In the genomic region with DNA sequence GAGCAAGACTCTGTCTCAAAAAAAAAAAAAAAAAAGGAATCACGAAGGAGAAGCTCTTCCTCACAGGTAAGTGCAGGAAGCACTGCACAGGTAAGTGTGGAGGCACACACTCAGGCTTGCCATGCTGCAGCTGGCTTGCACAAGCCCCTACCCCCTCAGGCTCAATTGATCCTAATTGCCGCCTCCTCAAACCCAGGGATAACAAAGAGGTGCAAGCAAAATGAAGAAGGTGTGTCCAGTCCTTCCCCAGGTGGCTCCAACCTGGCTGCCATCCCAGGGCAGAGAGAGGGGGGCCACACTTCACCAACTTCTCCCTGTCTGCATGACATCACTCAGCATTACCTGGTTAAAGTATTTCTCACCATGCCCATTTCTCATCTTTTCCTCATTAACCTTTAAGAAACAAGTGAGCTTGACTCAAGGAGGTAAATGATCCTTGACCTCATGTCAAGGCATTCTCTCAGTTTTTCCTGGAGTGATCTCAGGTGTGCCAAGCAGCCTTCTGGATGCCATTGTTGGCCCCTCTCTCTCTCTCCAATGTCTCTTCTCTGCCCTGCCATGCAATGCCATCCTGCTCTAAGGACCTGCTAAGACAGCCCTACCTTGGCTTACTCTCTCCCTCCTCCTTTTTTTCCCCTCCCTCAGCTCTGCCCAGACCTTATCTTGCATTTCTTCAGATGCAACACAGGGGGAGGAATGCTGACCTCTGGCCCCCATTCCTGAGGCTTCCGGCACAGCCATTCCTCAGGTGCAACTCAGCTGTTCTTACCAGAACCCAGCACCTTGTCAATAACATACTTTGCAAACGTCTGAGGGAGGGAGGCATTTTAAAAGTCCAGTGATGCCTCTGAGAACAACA, we compare ENCODE assay signal across 31 cellular contexts. TPM values are rescaled to one million over a fixed set of nuclear protein-coding genes. Genes with fewer than 3 reads are reported as not detected.
DNase-seq lines count a peak whose midpoint lies in the region; ATAC-seq, FAIRE-seq and TF ChIP-seq lines count a peak whose summit lies in the region.
"Had no signal": no experiment of that assay in that cellular context is flagged by ENCODE, and none has a peak within 500 bp of the region (broad histone marks: within the 10 kb centered on the region; RNA-seq: fewer than 3 reads in every experiment).

No MANE protein-coding gene starts in this region.

- TF ChIP-seq POLR2A in K562 (conservative IDR thresholded peaks at IDR 0.05) = no peak

- no peak overlapping the region for H3K23ac ChIP-seq in mesendoderm (ENCODE audit: low read length)

- no peak for TF ChIP-seq CTCF in K562 (IDR thresholded peaks at IDR 0.05 in 2 of 3, conservative IDR thresholded peaks at IDR 0.05 in 1 of 3; ENCODE audit: insufficient read depth in 2 of 3, low read depth in 1 of 3, low read length in 3 of 3)
- no peak for TF ChIP-seq CTCF in D721Med (IDR thresholded peaks at IDR 0.05; ENCODE audit: insufficient read depth, missing control alignments)
- no peak for TF ChIP-seq CTCF in kidney (IDR thresholded peaks at IDR 0.05; ENCODE audit: borderline replicate concordance, extremely low read depth, insufficient read depth)

- FAIRE-seq in K562 (lab: Jason Lieb, UNC) (no peak), D721Med (lab: Jason Lieb, UNC) (no peak), kidney (lab: Jason Lieb, UNC) (no peak)
- FAIRE-seq: GM12892 had no signal

- no peaks in the 10 kb centered on the region for H3K79me1 ChIP-seq in mesendoderm (ENCODE audit: low read length)

- H3K56ac ChIP-seq in mesendoderm (ENCODE audit: low read length) = no peak overlapping the region

- peaks cover 15 to 47% of the 10 kb centered on the region in 2 experiments for H3K27me3 ChIP-seq in K562 (ENCODE audit: control insufficient read depth in 2 of 2, insufficient read depth in 2 of 2, low read length in 2 of 2)
- H3K27me3 ChIP-seq in mesendoderm (ENCODE audit: insufficient read depth, low read length, poor library complexity) = no peaks in the 10 kb centered on the region

- H3K27ac ChIP-seq in K562 (ENCODE audit: extremely low read depth, low read depth, low read length) = no peak overlapping the region
- H3K27ac ChIP-seq in mesendoderm (ENCODE audit: low read depth, low read length) = no peak overlapping the region
- no peak overlapping the region for H3K27ac ChIP-seq in kidney (ENCODE audit: low read depth in 2 of 2, low read length in 2 of 2)
- H3K27ac ChIP-seq: GM23248, SJSA1 had no signal

- CTCF ChIA-PET in K562 (lab: Yijun Ruan, JAX; ENCODE audit: low intra/inter-chr PET ratio) = no interaction called here

- H3K36me3 ChIP-seq in K562 (ENCODE audit: control insufficient read depth, insufficient read depth, low read length) (no peaks in the 10 kb centered on the region), mesendoderm (ENCODE audit: control insufficient read depth, insufficient read depth, low read length) (no peaks in the 10 kb centered on the region), kidney (ENCODE audit: control insufficient read depth in 1 of 2, insufficient read depth in 2 of 2, low read length in 2 of 2) (no peaks in the 10 kb centered on the region)
- H3K36me3 ChIP-seq: SJSA1 had no signal

- POLR2A ChIA-PET in K562 (lab: Yijun Ruan, JAX) = interaction anchor here (0.7 to 1.3 kb wide), 3 partner anchors 16 to 56 kb away, joined by 3 read pairs; no protein-coding TSS in a partner anchor

- H3K9me1 ChIP-seq in K562 (ENCODE audit: control insufficient read depth, insufficient read depth, low read length) = peaks cover 2% of the 10 kb centered on the region

- no peak for TF ChIP-seq RAD21 in K562 (CRISPR knock-in tag; conservative IDR thresholded peaks at IDR 0.05 in 1 of 2, IDR thresholded peaks at IDR 0.05 in 1 of 2)

- no peak overlapping the region for H2AK5ac ChIP-seq in mesendoderm (ENCODE audit: low read length)

- 1% methylated on average over 4 of the region's 4 CpGs for WGBS in K562 (ENCODE audit: insufficient coverage, low coverage, missing lambda C conversion rate)
- WGBS in mesendoderm (ENCODE audit: extremely low coverage, insufficient coverage, low lambda C conversion rate) = no CpG with 5 or more reads among the region's 4 CpGs

- no peaks in the 10 kb centered on the region for H3K4me1 ChIP-seq in K562 (replicated peaks in 1 of 2; ENCODE audit: control insufficient read depth in 2 of 2, insufficient read depth in 2 of 2, low read length in 2 of 2)
- H3K4me1 ChIP-seq in mesendoderm (ENCODE audit: control insufficient read depth, low read depth, low read length) = peaks cover 3% of the 10 kb centered on the region
- no peaks in the 10 kb centered on the region for H3K4me1 ChIP-seq in kidney (ENCODE audit: control insufficient read depth in 1 of 2, insufficient read depth in 1 of 2, low read depth in 1 of 2, low read length in 2 of 2)
- H3K4me1 ChIP-seq: SJSA1 had no signal

- H3K4me2 ChIP-seq in K562 (ENCODE audit: insufficient read depth, low read length) = no peak overlapping the region
- no peak overlapping the region for H3K4me2 ChIP-seq in mesendoderm (ENCODE audit: low read length)

- no peak overlapping the region for H4K8ac ChIP-seq in mesendoderm (ENCODE audit: low read depth, low read length)

- H3K9me3 ChIP-seq in K562 (replicated peaks; ENCODE audit: control insufficient read depth, insufficient read depth, low read depth, low read length) (no peaks in the 10 kb centered on the region), kidney (ENCODE audit: control insufficient read depth in 1 of 2, low read length in 2 of 2) (no peaks in the 10 kb centered on the region)
- H3K9me3 ChIP-seq: SJSA1 had no signal

- H3K18ac ChIP-seq in mesendoderm (ENCODE audit: low read length) = no peak overlapping the region

- peak; percentile 52 for DNase-seq in DMS79 (lab: John Stamatoyannopoulos, UW)
- DNase-seq in NCI-H1105 treated with DMSO at 0.1 percent for 48 hours (lab: John Stamatoyannopoulos, UW) = peak; percentile 87
- DNase-seq in K562 (ENCODE audit: extremely low read depth in 1 of 4, low spot score in 3 of 4) = no peak
- peak; percentile 31 for DNase-seq in mesendoderm
- no peak for DNase-seq in D721Med (ENCODE audit: insufficient read length, low spot score)
- no peak for DNase-seq in kidney
- DNase-seq in NCI-H2107 (lab: John Stamatoyannopoulos, UW) = no peak
- DNase-seq: activated CD4-positive, alpha-beta memory T cell treated with anti-CD3 and anti-CD28 coated beads for 36 hours; activated naive CD4-positive, alpha-beta T cell treated with anti-CD3 and anti-CD28 coated beads for 36 hours; activated T-cell treated with anti-CD3 and anti-CD28 coated beads, Interleukin-2, amount 50 U/mL, for 24 hours; anterior cingulate cortex; CD4-positive, CD25-positive, alpha-beta regulatory T cell; central memory CD4-positive, alpha-beta T cell; DMS153; foreskin melanocyte; GM23248; KG1; kidney glomerular epithelial cell; MV-4-11; NCI-H2029 treated with DMSO at 0.1 percent for 48 hours; NCI-H524; nephron progenitor cell; T-helper 2 cell had no signal

- H4K5ac ChIP-seq in mesendoderm (ENCODE audit: low read length) = no peak overlapping the region

- H3K4ac ChIP-seq in mesendoderm (ENCODE audit: low read depth, low read length) = no peak overlapping the region

- peaks cover 7% of the 10 kb centered on the region; the same call in 1 of the 2 replicates for H4K20me1 ChIP-seq in K562 (replicated peaks; ENCODE audit: control insufficient read depth, insufficient read depth, low read length)

- H3K4me3 ChIP-seq in K562 (no peak overlapping the region), mesendoderm (ENCODE audit: low read length) (no peak overlapping the region), kidney (ENCODE audit: low read length in 2 of 2) (no peak overlapping the region)
- H3K4me3 ChIP-seq: GM23248, SJSA1 had no signal

- H2AFZ ChIP-seq in K562 (ENCODE audit: low read depth, low read length) = no peak overlapping the region
- H2AFZ ChIP-seq: GM23248 had no signal

- no peak overlapping the region for H2BK5ac ChIP-seq in mesendoderm (ENCODE audit: low read length)

- no peak for TF ChIP-seq EP300 in K562 (IDR thresholded peaks at IDR 0.05; ENCODE audit: low read length)

- no TSS peak for BruUV-seq in K562 (replicated peaks; lab: Mats Ljungman, UMichigan)

- H2BK15ac ChIP-seq in mesendoderm (replicated peaks; ENCODE audit: low read depth) = no peak overlapping the region

- intact Hi-C loops in K562 (cut with micrococcal nuclease) = no loop called here
- intact Hi-C loops in kidney (cut with DNase I) = no loop called here

- H3K79me2 ChIP-seq in K562 (ENCODE audit: control insufficient read depth, insufficient read depth, low read length) (no peaks in the 10 kb centered on the region), mesendoderm (ENCODE audit: control insufficient read depth, insufficient read depth, low read length) (no peaks in the 10 kb centered on the region)

- in situ Hi-C loops in K562 (cut with MboI) = no loop called here

- no peak overlapping the region for H2BK120ac ChIP-seq in mesendoderm (ENCODE audit: low read depth, low read length)

- ATAC-seq in K562 (no peak), GM21515 (IDR thresholded peaks at IDR 0.05; ENCODE audit: unreplicated experiment) (no peak)
- ATAC-seq: Panc1; stimulated activated effector memory CD8-positive, alpha-beta T cell treated with anti-CD3 and anti-CD28 coated beads, Interleukin-12 subunit alpha, Interleukin-12 subunit beta, amount 100 ng/mL, for 72 hours had no signal

- no peak overlapping the region for H3K9ac ChIP-seq in K562 (ENCODE audit: insufficient read depth in 1 of 2, low read depth in 2 of 2, low read length in 2 of 2)
- H3K9ac ChIP-seq in mesendoderm (ENCODE audit: low read length) = no peak overlapping the region
- H3K9ac ChIP-seq in kidney (ENCODE audit: low read length in 2 of 2) = no peak overlapping the region
- H3K9ac ChIP-seq: GM23248 had no signal

RNA-seq across cellular contexts. Expression of a gene that starts 13.1 kb away (rescaled TPM):
- total RNA-seq in K562 (2011; cell fraction: chromatin; rRNA removed; ENCODE audit: low replicate concordance) = 2.1 and 5.6 TPM in 2 replicates
- 3.2 and 3.3 TPM in 2 replicates for total RNA-seq in K562 (2011; cell fraction: nucleolus; rRNA removed)
- 2.2 and 2.7 TPM in 2 replicates for total RNA-seq in K562 (2011; cell fraction: nucleoplasm; rRNA removed)
- 0.04 and 0.36 TPM in 2 replicates for total RNA-seq in K562 (2014; rRNA removed)
- total RNA-seq in K562 (2014; rRNA removed; fragmentation: Illumina TruSeq; extraction: Trizol) = 0.11 and 0.51 TPM in 2 replicates
- 0.04 and 0.11 TPM in 2 replicates for total RNA-seq in K562 (2015; rRNA removed; fragmentation: Illumina TruSeq; extraction: Trizol)
- 0.18 and 0.81 TPM in 2 replicates for total RNA-seq in K562 (2021)
- polyA plus RNA-seq in K562 (2011; rRNA removed) = 0.08 and 0.37 TPM in 2 replicates
- 0.19 and 0.33 TPM in 2 replicates for polyA plus RNA-seq in K562 (2011; cell fraction: cytosol; rRNA removed)
- 3.7 and 4.0 TPM in 2 replicates for polyA plus RNA-seq in K562 (2011; cell fraction: nucleus; rRNA removed)
- 0.59 and 13.5 TPM in 2 replicates for polyA plus RNA-seq in K562 (2012)
- 0.25 and 0.26 TPM in 2 replicates for polyA plus RNA-seq in K562 (2014; fragmentation: Illumina TruSeq; extraction: Trizol)
- under 1 TPM; 0.04 to 0.06 TPM for polyA plus RNA-seq in K562 (2014; fragmentation: Nextera tagmentation; extraction: Ambion mirVana)
- polyA plus RNA-seq in K562 (2014; rRNA removed) = 0.22 and 0.32 TPM in 2 replicates
- polyA minus RNA-seq in K562 (2011; rRNA and poly(A)+ RNA removed) = 0.36 and 0.46 TPM in 2 replicates
- polyA minus RNA-seq in K562 (2011; cell fraction: cytosol; rRNA and poly(A)+ RNA removed) = not detected in 2 replicates
- polyA minus RNA-seq in K562 (2011; cell fraction: nucleus; rRNA and poly(A)+ RNA removed) = 0.89 and 0.94 TPM in 2 replicates
- polyA plus RNA-seq in mesendoderm (2013, experiment 1 of 2) = 0.87 TPM
- 0.71 TPM for polyA plus RNA-seq in mesendoderm (2013, experiment 2 of 2)
- 4.4 TPM for total RNA-seq in kidney
- polyA plus RNA-seq in kidney (ENCODE audit: insufficient read depth, low read depth, low replicate concordance) = 5.5 TPM
- total RNA-seq: activated CD4-positive, alpha-beta memory T cell treated with anti-CD3 and anti-CD28 coated beads for 36 hours; activated naive CD4-positive, alpha-beta T cell treated with anti-CD3 and anti-CD28 coated beads for 36 hours; CD4-positive, CD25-positive, alpha-beta regulatory T cell; GM23248; SJSA1 had no signal
- polyA plus RNA-seq: GM23248 had no signal

RNA-seq across cellular contexts. Expression of a gene that starts 34.9 kb away (rescaled TPM):
- 0.56 and 0.74 TPM in 2 replicates for total RNA-seq in K562 (2011; cell fraction: chromatin; rRNA removed; ENCODE audit: low replicate concordance)
- 0.17 and 0.26 TPM in 2 replicates for total RNA-seq in K562 (2011; cell fraction: nucleolus; rRNA removed)
- total RNA-seq in K562 (2011; cell fraction: nucleoplasm; rRNA removed) = 0.44 and 1.1 TPM in 2 replicates
- not detected in 2 replicates for total RNA-seq in K562 (2014; rRNA removed)
- not detected in 2 replicates for total RNA-seq in K562 (2014; rRNA removed; fragmentation: Illumina TruSeq; extraction: Trizol)
- not detected in 2 replicates for total RNA-seq in K562 (2015; rRNA removed; fragmentation: Illumina TruSeq; extraction: Trizol)
- total RNA-seq in K562 (2021) = not detected in 2 replicates
- 0.12 TPM in 1 of 2 replicates, not detected in the other for polyA plus RNA-seq in K562 (2011; rRNA removed)
- polyA plus RNA-seq in K562 (2011; cell fraction: cytosol; rRNA removed) = 0.03 TPM in 1 of 2 replicates, not detected in the other
- 0.36 and 0.60 TPM in 2 replicates for polyA plus RNA-seq in K562 (2011; cell fraction: nucleus; rRNA removed)
- 0.08 TPM in 1 of 2 replicates, not detected in the other for polyA plus RNA-seq in K562 (2012)
- polyA plus RNA-seq in K562 (2014; fragmentation: Illumina TruSeq; extraction: Trizol) = 0.04 TPM in 1 of 2 replicates, not detected in the other
- polyA plus RNA-seq in K562 (2014; fragmentation: Nextera tagmentation; extraction: Ambion mirVana) = not detected
- not detected in 2 replicates for polyA plus RNA-seq in K562 (2014; rRNA removed)
- 0.27 TPM in 1 of 2 replicates, not detected in the other for polyA minus RNA-seq in K562 (2011; rRNA and poly(A)+ RNA removed)
- polyA minus RNA-seq in K562 (2011; cell fraction: cytosol; rRNA and poly(A)+ RNA removed) = not detected in 2 replicates
- polyA minus RNA-seq in K562 (2011; cell fraction: nucleus; rRNA and poly(A)+ RNA removed) = 0.13 and 0.22 TPM in 2 replicates
- polyA plus RNA-seq in mesendoderm (2013, experiment 1 of 2) = not detected
- polyA plus RNA-seq in mesendoderm (2013, experiment 2 of 2) = not detected
- 1.4 TPM for total RNA-seq in kidney
- polyA plus RNA-seq in kidney (ENCODE audit: insufficient read depth, low read depth, low replicate concordance) = 1.3 TPM
- total RNA-seq: activated CD4-positive, alpha-beta memory T cell treated with anti-CD3 and anti-CD28 coated beads for 36 hours; activated naive CD4-positive, alpha-beta T cell treated with anti-CD3 and anti-CD28 coated beads for 36 hours; CD4-positive, CD25-positive, alpha-beta regulatory T cell; epithelial cell of proximal tubule; GM23248; SJSA1; temporal lobe had no signal
- polyA plus RNA-seq: CD4-positive, CD25-positive, alpha-beta regulatory T cell; GM23248 had no signal

RNA-seq across cellular contexts. Expression of a gene that starts 40.7 kb away (rescaled TPM):
- not detected in 2 replicates for total RNA-seq in K562 (2011; cell fraction: chromatin; rRNA removed; ENCODE audit: low replicate concordance)
- total RNA-seq in K562 (2011; cell fraction: nucleolus; rRNA removed) = not detected in 2 replicates
- total RNA-seq in K562 (2011; cell fraction: nucleoplasm; rRNA removed) = not detected in 2 replicates
- total RNA-seq in K562 (2014; rRNA removed) = not detected in 2 replicates
- total RNA-seq in K562 (2014; rRNA removed; fragmentation: Illumina TruSeq; extraction: Trizol) = not detected in 2 replicates
- total RNA-seq in K562 (2015; rRNA removed; fragmentation: Illumina TruSeq; extraction: Trizol) = not detected in 2 replicates
- total RNA-seq in K562 (2021) = not detected in 2 replicates
- not detected in 2 replicates for polyA plus RNA-seq in K562 (2011; rRNA removed)
- polyA plus RNA-seq in K562 (2011; cell fraction: cytosol; rRNA removed) = not detected in 2 replicates
- polyA plus RNA-seq in K562 (2011; cell fraction: nucleus; rRNA removed) = not detected in 2 replicates
- 0.20 and 0.55 TPM in 2 replicates for polyA plus RNA-seq in K562 (2012)
- polyA plus RNA-seq in K562 (2014; fragmentation: Illumina TruSeq; extraction: Trizol) = not detected in 2 replicates
- not detected for polyA plus RNA-seq in K562 (2014; fragmentation: Nextera tagmentation; extraction: Ambion mirVana)
- not detected in 2 replicates for polyA plus RNA-seq in K562 (2014; rRNA removed)
- not detected in 2 replicates for polyA minus RNA-seq in K562 (2011; rRNA and poly(A)+ RNA removed)
- not detected in 2 replicates for polyA minus RNA-seq in K562 (2011; cell fraction: cytosol; rRNA and poly(A)+ RNA removed)
- not detected in 2 replicates for polyA minus RNA-seq in K562 (2011; cell fraction: nucleus; rRNA and poly(A)+ RNA removed)
- polyA plus RNA-seq in mesendoderm (2013, experiment 1 of 2) = not detected
- polyA plus RNA-seq in mesendoderm (2013, experiment 2 of 2) = not detected
- not detected for total RNA-seq in kidney
- polyA plus RNA-seq in kidney (ENCODE audit: insufficient read depth, low read depth, low replicate concordance) = not detected
- total RNA-seq: activated CD4-positive, alpha-beta memory T cell treated with anti-CD3 and anti-CD28 coated beads for 36 hours; activated naive CD4-positive, alpha-beta T cell treated with anti-CD3 and anti-CD28 coated beads for 36 hours; CD4-positive, CD25-positive, alpha-beta regulatory T cell; epithelial cell of proximal tubule; GM23248; mesothelial cell of epicardium; SJSA1; temporal lobe had no signal
- polyA plus RNA-seq: CD4-positive, CD25-positive, alpha-beta regulatory T cell; GM23248 had no signal

RNA-seq across cellular contexts. Expression of a gene that starts 43.7 kb away (rescaled TPM):
- total RNA-seq in K562 (2011; cell fraction: chromatin; rRNA removed; ENCODE audit: low replicate concordance) = 81.3 and 499 TPM in 2 replicates
- total RNA-seq in K562 (2011; cell fraction: nucleolus; rRNA removed) = 147 and 442 TPM in 2 replicates
- 112 and 171 TPM in 2 replicates for total RNA-seq in K562 (2011; cell fraction: nucleoplasm; rRNA removed)
- total RNA-seq in K562 (2014; rRNA removed) (10.4 and 11.3 TPM in 2 replicates), K562 (2014; rRNA removed; fragmentation: Illumina TruSeq; extraction: Trizol) (4.1 and 4.3 TPM in 2 replicates), K562 (2015; rRNA removed; fragmentation: Illumina TruSeq; extraction: Trizol) (1.5 and 2.1 TPM in 2 replicates), K562 (2021) (13.2 and 19.1 TPM in 2 replicates), kidney (17.4 TPM)
- polyA plus RNA-seq in K562 (2011; rRNA removed) (108 and 123 TPM in 2 replicates), K562 (2014; fragmentation: Illumina TruSeq; extraction: Trizol) (7.6 and 10.7 TPM in 2 replicates), K562 (2014; fragmentation: Nextera tagmentation; extraction: Ambion mirVana) (1 to 10 TPM; 1.4 to 2.5 TPM), K562 (2014; rRNA removed) (12.0 and 16.3 TPM in 2 replicates), kidney (ENCODE audit: insufficient read depth, low read depth, low replicate concordance) (10.4 TPM)
- 99.6 and 191 TPM in 2 replicates for polyA plus RNA-seq in K562 (2011; cell fraction: cytosol; rRNA removed)
- polyA plus RNA-seq in K562 (2011; cell fraction: nucleus; rRNA removed) = 516 and 1,081 TPM in 2 replicates
- polyA plus RNA-seq in K562 (2012) = 8.8 and 13.0 TPM in 2 replicates
- polyA minus RNA-seq in K562 (2011; rRNA and poly(A)+ RNA removed) = 56.3 and 87.3 TPM in 2 replicates
- 119 and 124 TPM in 2 replicates for polyA minus RNA-seq in K562 (2011; cell fraction: cytosol; rRNA and poly(A)+ RNA removed)
- polyA minus RNA-seq in K562 (2011; cell fraction: nucleus; rRNA and poly(A)+ RNA removed) = 75.4 and 113 TPM in 2 replicates
- polyA plus RNA-seq in mesendoderm (2013, experiment 1 of 2) = 5.5 TPM
- 5.0 TPM for polyA plus RNA-seq in mesendoderm (2013, experiment 2 of 2)

Comparison
In these comparisons a context has a peak if more than half of its experiments do, and no peak if none do; other contexts are left out.
1. DNase-seq: peak in DMS79 (single experiment), NCI-H1105 treated with DMSO at 0.1 percent for 48 hours (single experiment) and mesendoderm (single experiment); none in K562 (0 of 4), D721Med (single experiment), kidney (single experiment) and NCI-H2107 (single experiment).